8 cellular contexts compared by ENCODE assay signal in genomic region chr19:7829561-7830271, GRCh38. TPM values are rescaled to one million over a fixed set of nuclear protein-coding genes. Genes with fewer than 3 reads are reported as not detected.
DNase-seq lines count a peak whose midpoint lies in the region; ATAC-seq and TF ChIP-seq lines count a peak whose summit lies in the region.

EVI5L (plus strand) TSS chr19:7830218; CDS start chr19:7846543, 16,325 bp downstream.

- peak; percentile 89 for ATAC-seq in HG02938 (IDR thresholded peaks at IDR 0.05; ENCODE audit: unreplicated experiment)

- no peak within 1 kb of the TSS for H3K27ac ChIP-seq in ascending aorta
- peak within 1 kb of the TSS; percentile 37 to 42 for H3K27ac ChIP-seq in right atrium auricular region
- peak within 1 kb of the TSS in 1 of 2 donors; percentile 19 for H3K27ac ChIP-seq in prostate gland
- no peak within 1 kb of the TSS for H3K27ac ChIP-seq in urinary bladder (ENCODE audit: low read depth)

- H3K4me3 ChIP-seq in ascending aorta (peak within 1 kb of the TSS; percentile 69 to 98), right atrium auricular region (peak within 1 kb of the TSS; percentile 70 to 92), prostate gland (peak within 1 kb of the TSS; percentile 73 to 91), urinary bladder (ENCODE audit: low read depth, low read length) (peak within 1 kb of the TSS; percentile 92)

- H3K36me3 ChIP-seq in ascending aorta (no peaks in the 10 kb centered on the region), right atrium auricular region (no peaks in the 10 kb centered on the region), prostate gland (no peaks in the 10 kb centered on the region), urinary bladder (ENCODE audit: insufficient read depth) (no peaks in the 10 kb centered on the region)

- H3K27me3 ChIP-seq in ascending aorta (no peaks in the 10 kb centered on the region), right atrium auricular region (no peaks in the 10 kb centered on the region), prostate gland (replicated peaks; ENCODE audit: insufficient read depth) (no peaks in the 10 kb centered on the region)

- H3K4me1 ChIP-seq in ascending aorta = peaks cover 3 to 9% of the 10 kb centered on the region in 2 donors
- H3K4me1 ChIP-seq in right atrium auricular region = peaks cover 0 to 40% of the 10 kb centered on the region in 2 donors
- H3K4me1 ChIP-seq in prostate gland (replicated peaks) = peaks cover 5% of the 10 kb centered on the region
- H3K4me1 ChIP-seq in urinary bladder (ENCODE audit: insufficient read depth) = peaks cover 3% of the 10 kb centered on the region

- in situ Hi-C loops in GM13977 (cut with MboI; ENCODE audit: low pct_unique_long_range_greater_than_20kb, low sequenced_read_pairs, unreplicated experiment) = no loop called here

- H3K9me3 ChIP-seq in ascending aorta = no peaks in the 10 kb centered on the region
- no peaks in the 10 kb centered on the region for H3K9me3 ChIP-seq in right atrium auricular region
- no peaks in the 10 kb centered on the region for H3K9me3 ChIP-seq in prostate gland

- no peak for TF ChIP-seq CTCF in GM13977 (IDR thresholded peaks at IDR 0.05; ENCODE audit: extremely low read depth, insufficient read depth, missing control alignments)
- no peak for TF ChIP-seq CTCF in ascending aorta (IDR thresholded peaks at IDR 0.05)
- TF ChIP-seq CTCF in right atrium auricular region (IDR thresholded peaks at IDR 0.05) = no peak
- TF ChIP-seq CTCF in prostate gland (IDR thresholded peaks at IDR 0.05) = peak in 1 of 4 experiments; percentile 4

- TF ChIP-seq POLR2A in prostate gland (IDR thresholded peaks at IDR 0.05) = no peak

- 1% methylated on average over 45 of the region's 45 CpGs for WGBS in prostate gland
- WGBS in urinary bladder = under 1% methylated on average over 45 of the region's 45 CpGs

- DNase-seq in GM13977 (ENCODE audit: low spot score) = peak; percentile 100
- peak; percentile 99 for DNase-seq in NCI-H1694 treated with DMSO at 0.1 percent for 48 hours (lab: John Stamatoyannopoulos, UW)
- peak; percentile 99 to 100 (median 99) for DNase-seq in T-helper 2 cell
- DNase-seq in ascending aorta (ENCODE audit: low spot score in 2 of 2) = peak; percentile 99
- DNase-seq in right atrium auricular region (ENCODE audit: low spot score) = peak; percentile 99
- DNase-seq in prostate gland (ENCODE audit: low spot score) = peak; percentile 99

- intact Hi-C loops in ascending aorta (cut with DNase I) (loop anchor here (1.0 to 10.0 kb wide), 4 partner anchors 74 to 1085 kb away; partner anchors contain the start of genes ELAVL1 and MAP2K7), prostate gland (cut with DNase I) (loop anchor here (5.0 kb wide), 1 partner anchor 73 kb away; the partner anchor contains the start of gene MAP2K7)

RNA-seq across cellular contexts. Expression of gene EVI5L, which starts in this region (rescaled TPM):
- total RNA-seq in ascending aorta (27.7 TPM), right atrium auricular region (10 to 100 TPM; 14.2 to 17.4 TPM), prostate gland (10 to 100 TPM; 24.0 to 25.7 TPM), urinary bladder (7.8 TPM)
- polyA plus RNA-seq in urinary bladder = 21.1 TPM

Comparison
In these comparisons a context has a peak if more than half of its experiments do, and no peak if none do; other contexts are left out.
1. H3K27ac ChIP-seq: peak in right atrium auricular region (2 of 2); none in ascending aorta (0 of 2) and urinary bladder (single experiment).
2. Peak in every context shown above with its lines, with median percentiles within 50 percentile points of each other: DNase-seq and H3K4me3 ChIP-seq.